Comparison of ENCODE assay signal across 8 cellular contexts in the genomic region with DNA sequence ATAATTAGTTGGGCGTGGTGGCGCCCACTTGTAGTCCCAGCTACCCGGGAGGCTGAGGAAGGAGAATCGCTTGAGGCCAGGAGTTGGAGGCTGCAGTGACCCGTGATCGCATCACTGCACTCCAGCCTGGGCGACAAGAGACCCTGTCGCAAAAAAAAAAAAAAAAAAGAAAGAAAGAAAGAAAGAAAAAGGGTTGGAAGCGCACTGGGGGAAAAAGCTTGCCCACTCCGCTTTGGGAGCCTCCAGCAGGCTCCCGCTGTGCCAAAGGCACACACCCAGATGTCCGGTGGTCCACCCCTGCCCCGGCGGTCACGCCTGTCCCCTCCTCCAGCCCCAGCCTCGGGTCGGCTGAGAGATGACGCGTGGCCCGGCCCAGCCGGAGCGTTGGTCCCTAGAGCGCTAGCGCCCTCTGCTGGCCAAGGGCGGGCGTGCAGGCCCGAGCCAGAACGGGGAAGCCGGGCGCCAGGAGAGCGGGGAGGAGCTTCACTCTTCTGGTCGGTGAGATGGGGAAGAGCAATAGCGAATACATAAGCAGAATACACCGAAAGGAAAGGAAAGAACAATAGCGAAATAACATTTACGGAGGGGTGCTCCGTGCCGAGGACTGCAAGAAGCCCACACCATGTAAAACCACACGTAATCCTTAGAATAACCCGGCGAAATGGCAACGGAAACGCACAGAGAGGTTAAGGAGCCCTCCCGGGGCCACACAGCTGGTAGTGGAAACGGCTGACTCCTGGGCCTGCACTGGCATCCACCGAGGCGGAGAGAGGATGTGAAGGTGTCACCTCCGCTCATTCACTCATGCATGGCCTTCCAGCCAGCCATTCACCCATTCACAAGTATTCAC. TPM values are rescaled to one million over a fixed set of nuclear protein-coding genes. Genes with fewer than 3 reads are reported as not detected.
DNase-seq lines count a peak whose midpoint lies in the region; ATAC-seq and TF ChIP-seq lines count a peak whose summit lies in the region.

No MANE protein-coding gene starts in this region.

- H3K36me3 ChIP-seq in KMS-11 (ENCODE audit: insufficient read depth), result no peaks in the 10 kb centered on the region
- H3K36me3 ChIP-seq in PC-9 (ENCODE audit: low read depth), result no peaks in the 10 kb centered on the region
- H3K36me3 ChIP-seq in fibroblast of lung (ENCODE audit: control insufficient read depth, insufficient read depth, low read length), result no peaks in the 10 kb centered on the region

- H3K27me3 ChIP-seq in KMS-11 (ENCODE audit: insufficient read depth, low read depth) (no peaks in the 10 kb centered on the region), PC-9 (ENCODE audit: insufficient read depth, low read depth) (no peaks in the 10 kb centered on the region), fibroblast of lung (ENCODE audit: control insufficient read depth, insufficient read depth, low read length) (no peaks in the 10 kb centered on the region)

- no peaks in the 10 kb centered on the region for H3K9me3 ChIP-seq in PC-9 (ENCODE audit: insufficient read depth, low read depth)
- H3K9me3 ChIP-seq in fibroblast of lung (ENCODE audit: control insufficient read depth, insufficient read depth, low read depth, low read length), result no peaks in the 10 kb centered on the region

- no peaks in the 10 kb centered on the region for H3K27me3 Mint-ChIP-seq in activated T-cell treated with anti-CD3 and anti-CD28 coated beads, Interleukin-2, amount 50 U/mL, for 4 hours (ENCODE audit: low read depth)
- peaks cover 0 to 3% of the 10 kb centered on the region in 2 donors for H3K27me3 Mint-ChIP-seq in natural killer cell (ENCODE audit: low read depth in 2 of 2)
- peaks cover 4 to 15% of the 10 kb centered on the region in 2 donors for H3K27me3 Mint-ChIP-seq in stimulated activated naive B cell treated with anti-CD40 and anti-IgM and Interleukin-4, amounts not matched to agents 10 μg/mL and 1 μg/mL and 100 μg/mL, for 72 hours

- H3K4me3 ChIP-seq in KMS-11 (IDR thresholded peaks at IDR 0.05; ENCODE audit: insufficient read depth, low read depth, low read length), result no peak overlapping the region
- peak overlapping the region; percentile 66 for H3K4me3 ChIP-seq in PC-9
- H3K4me3 ChIP-seq in fibroblast of lung (replicated peaks in 1 of 4; ENCODE audit: control extremely low read depth in 1 of 4, insufficient read depth in 1 of 4, low read depth in 3 of 4, low read length in 4 of 4), result peak overlapping the region; percentile 38 to 56 (median 46)

- H3K4me1 ChIP-seq in KMS-11 (ENCODE audit: low read depth, poor library complexity, severe bottlenecking) (peaks cover 2% of the 10 kb centered on the region), PC-9 (replicated peaks; ENCODE audit: insufficient read depth) (0 out of 2 replicates have a peak, but pooled peaks cover 5% of the 10 kb centered on the region), fibroblast of lung (ENCODE audit: control insufficient read depth, extremely low read depth, insufficient read depth, low read length) (peaks cover 5% of the 10 kb centered on the region)

- H3K9me3 Mint-ChIP-seq in activated T-cell treated with anti-CD3 and anti-CD28 coated beads, Interleukin-2, amount 50 U/mL, for 4 hours, result no peaks in the 10 kb centered on the region
- no peaks in the 10 kb centered on the region for H3K9me3 Mint-ChIP-seq in natural killer cell
- H3K9me3 Mint-ChIP-seq in stimulated activated naive B cell treated with anti-CD40 and anti-IgM and Interleukin-4, amounts not matched to agents 10 μg/mL and 1 μg/mL and 100 μg/mL, for 72 hours, result no peaks in the 10 kb centered on the region

- intact Hi-C loops in PC-9 (cut with micrococcal nuclease; ENCODE audit: unreplicated experiment) (loop anchor here (1.0 to 10.0 kb wide), 5 partner anchors 82 to 459 kb away; partner anchors contain the start of genes PEDS1 and SNAI1), natural killer cell (cut with micrococcal nuclease) (loop anchor here (1.0 kb wide), 1 partner anchor 92 kb away; no protein-coding TSS in a partner anchor)

- H2AFZ ChIP-seq in KMS-11 (ENCODE audit: low read depth) (peak overlapping the region; percentile 89), PC-9 (peak overlapping the region; percentile 88), fibroblast of lung (ENCODE audit: low read length) (peak overlapping the region; percentile 71)

- no peak overlapping the region for H3K27ac ChIP-seq in KMS-11
- no peak overlapping the region for H3K27ac ChIP-seq in PC-9
- no peak overlapping the region for H3K27ac ChIP-seq in fibroblast of lung (ENCODE audit: insufficient read depth, low read length)

- peaks cover 3% of the 10 kb centered on the region for H3K4me1 Mint-ChIP-seq in activated T-cell treated with anti-CD3 and anti-CD28 coated beads, Interleukin-2, amount 50 U/mL, for 4 hours (ENCODE audit: low read depth)
- peaks cover 9% of the 10 kb centered on the region in 2 donors for H3K4me1 Mint-ChIP-seq in natural killer cell
- H3K4me1 Mint-ChIP-seq in stimulated activated naive B cell treated with anti-CD40 and anti-IgM and Interleukin-4, amounts not matched to agents 10 μg/mL and 1 μg/mL and 100 μg/mL, for 72 hours, result peaks cover 3 to 9% of the 10 kb centered on the region in 2 donors

- POLR2A ChIA-PET in PC-9 (lab: Charles Lee; ENCODE audit: unreplicated experiment), result interaction anchor here (0.7 kb wide), 1 partner anchor 518 kb away, joined by 3 read pairs; no protein-coding TSS in a partner anchor

- peak overlapping the region; percentile 71 for H3K4me3 Mint-ChIP-seq in activated T-cell treated with anti-CD3 and anti-CD28 coated beads, Interleukin-2, amount 50 U/mL, for 4 hours
- H3K4me3 Mint-ChIP-seq in natural killer cell, result peak overlapping the region; percentile 86
- peak overlapping the region; percentile 77 to 82 for H3K4me3 Mint-ChIP-seq in stimulated activated naive B cell treated with anti-CD40 and anti-IgM and Interleukin-4, amounts not matched to agents 10 μg/mL and 1 μg/mL and 100 μg/mL, for 72 hours

- H3K4me2 ChIP-seq in KMS-11, result peak overlapping the region; percentile 69
- peak overlapping the region; percentile 93 for H3K4me2 ChIP-seq in PC-9
- H3K4me2 ChIP-seq in fibroblast of lung (ENCODE audit: extremely low read depth, insufficient read depth, low read length), result peak overlapping the region; percentile 82

- peak overlapping the region; percentile 56 to 59 for H3K27ac Mint-ChIP-seq in natural killer cell
- peak overlapping the region; percentile 81 for H3K27ac Mint-ChIP-seq in stimulated activated naive B cell treated with anti-CD40 and anti-IgM and Interleukin-4, amounts not matched to agents 10 μg/mL and 1 μg/mL and 100 μg/mL, for 72 hours

- H3F3A ChIP-seq in PC-9 (ENCODE audit: insufficient read depth, low read depth), result no peaks in the 10 kb centered on the region

- H3K9ac ChIP-seq in KMS-11 (peak overlapping the region; percentile 61; the same call in 1 of the 2 replicates), fibroblast of lung (ENCODE audit: insufficient read depth, low read length) (peak overlapping the region; percentile 55)

- peak; percentile 99 for TF ChIP-seq CTCF in KMS-11 (conservative IDR thresholded peaks at IDR 0.05; ENCODE audit: low read depth, low read length)
- TF ChIP-seq CTCF in PC-9 (conservative IDR thresholded peaks at IDR 0.05), result peak; percentile 100
- peak; percentile 89 to 91 for TF ChIP-seq CTCF in fibroblast of lung (conservative IDR thresholded peaks at IDR 0.05 in 1 of 2, IDR thresholded peaks at IDR 0.05 in 1 of 2; ENCODE audit: low read depth in 1 of 2, low read length in 2 of 2)
- TF ChIP-seq CTCF in natural killer cell (IDR thresholded peaks at IDR 0.05), result peak; percentile 98

- H4K20me1 ChIP-seq in KMS-11 (ENCODE audit: insufficient read depth) (no peaks in the 10 kb centered on the region), PC-9 (ENCODE audit: insufficient read depth) (no peaks in the 10 kb centered on the region), fibroblast of lung (ENCODE audit: control insufficient read depth, extremely low read depth, insufficient read depth, low read length) (no peaks in the 10 kb centered on the region)

- H3K9me2 ChIP-seq in PC-9 (ENCODE audit: insufficient read depth), result no peaks in the 10 kb centered on the region

- H3K36me3 Mint-ChIP-seq in activated T-cell treated with anti-CD3 and anti-CD28 coated beads, Interleukin-2, amount 50 U/mL, for 4 hours (ENCODE audit: insufficient read depth), result no peaks in the 10 kb centered on the region
- no peaks in the 10 kb centered on the region for H3K36me3 Mint-ChIP-seq in natural killer cell
- H3K36me3 Mint-ChIP-seq in stimulated activated naive B cell treated with anti-CD40 and anti-IgM and Interleukin-4, amounts not matched to agents 10 μg/mL and 1 μg/mL and 100 μg/mL, for 72 hours, result no peaks in the 10 kb centered on the region

- no TSS peak for BruUV-seq in PC-9 (replicated peaks; lab: Mats Ljungman, UMichigan)

- CTCF ChIA-PET in PC-9 (lab: Charles Lee), result interaction anchor here (0.6 to 1.7 kb wide), 20 partner anchors 9 to 440 kb away, joined by 3 to 31 read pairs (median 3); no protein-coding TSS in a partner anchor

- ATAC-seq in GM21529 (IDR thresholded peaks at IDR 0.05; ENCODE audit: unreplicated experiment) (peak; percentile 89), natural killer cell (peak; percentile 98 to 100 (median 100))
- ATAC-seq in activated T-cell treated with anti-CD3 and anti-CD28 coated beads, Interleukin-2, amount 50 U/mL, for 4 hours, result peak; percentile 99 to 100
- peak; percentile 100 for ATAC-seq in stimulated activated naive B cell treated with anti-CD40 and anti-IgM and Interleukin-4, amounts not matched to agents 10 μg/mL and 1 μg/mL and 100 μg/mL, for 72 hours (replicated peaks)

- H3K79me2 ChIP-seq in KMS-11 (ENCODE audit: insufficient read depth, low read depth) (no peaks in the 10 kb centered on the region), PC-9 (ENCODE audit: low read depth) (no peaks in the 10 kb centered on the region), fibroblast of lung (ENCODE audit: control insufficient read depth, insufficient read depth, low read length) (no peaks in the 10 kb centered on the region)

- DNase-seq in CMK (ENCODE audit: low read depth), result peak; percentile 67
- peak; percentile 69 to 96 for DNase-seq in PC-9
- DNase-seq in activated T-cell treated with anti-CD3 and anti-CD28 coated beads, Interleukin-2, amount 50 U/mL, for 4 hours, result peak; percentile 95
- peak; percentile 55 to 65 for DNase-seq in fibroblast of lung (ENCODE audit: low read depth in 2 of 2)
- peak; percentile 94 for DNase-seq in natural killer cell
- DNase-seq in stimulated activated naive B cell treated with anti-CD40 and anti-IgM and Interleukin-4, amounts not matched to agents 10 μg/mL and 1 μg/mL and 100 μg/mL, for 72 hours, result peak; percentile 87

RNA-seq across cellular contexts. Expression of gene UBE2V1, which starts 41.7 kb away (rescaled TPM):
- total RNA-seq in PC-9 (2021) (137 and 174 TPM in 2 replicates), fibroblast of lung (31.7 and 33.4 TPM in 2 replicates), natural killer cell (100 to 1,000 TPM; 194 to 238 (median 236) TPM)
- 100 to 1,000 TPM; 126 to 144 (median 139) TPM for total RNA-seq in activated T-cell treated with anti-CD3 and anti-CD28 coated beads, Interleukin-2, amount 50 U/mL, for 4 hours
- 193 and 217 TPM in 2 replicates for polyA plus RNA-seq in fibroblast of lung
- 148 and 150 TPM in 2 replicates for polyA plus RNA-seq in fibroblast of lung (2012)
- 51.1 and 51.5 TPM in 2 replicates for polyA minus RNA-seq in fibroblast of lung (ENCODE audit: low replicate concordance)
